Comparison of ENCODE assay signal across 21 cellular contexts in the genomic region with DNA sequence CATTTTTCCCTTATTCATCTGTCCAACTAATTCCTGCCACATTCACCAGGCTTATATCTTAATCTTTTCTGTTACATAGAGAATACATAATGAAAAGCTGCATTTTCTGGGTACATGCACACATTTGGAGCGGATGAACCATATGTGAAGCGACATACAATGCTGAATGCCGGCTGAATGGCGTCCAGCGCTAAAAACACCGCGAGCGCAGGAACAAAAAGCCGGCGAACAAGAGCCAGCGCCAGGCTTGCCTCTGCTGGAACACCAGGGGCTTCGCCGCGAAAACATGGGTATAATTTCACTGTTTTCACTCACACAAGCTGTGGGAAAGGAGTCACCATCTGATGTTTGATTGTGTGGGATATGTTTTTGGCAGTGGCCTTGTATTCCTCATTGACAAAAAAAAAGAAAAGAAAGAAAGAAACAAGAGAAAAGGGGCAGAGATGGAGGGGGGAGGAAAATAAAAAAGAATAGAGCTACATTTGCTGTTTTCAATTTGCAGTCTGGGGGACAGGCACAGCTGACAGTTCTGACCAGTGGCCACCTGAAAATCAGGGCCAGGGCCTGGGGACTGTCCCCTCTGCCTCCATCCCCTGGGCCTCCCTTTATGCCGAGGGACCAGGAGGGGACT.
A peak's percentile ranks its signal among the peaks of the same experiment; 100 is the strongest.
DNase-seq lines count a peak whose midpoint lies in the region; ATAC-seq, FAIRE-seq and TF ChIP-seq lines count a peak whose summit lies in the region.
"Had no signal": no experiment of that assay in that cellular context is flagged by ENCODE, and none has a peak within 500 bp of the region (broad histone marks: within the 10 kb centered on the region; RNA-seq: fewer than 3 reads in every experiment).

No MANE protein-coding gene starts in this region.

- H3K4me3 ChIP-seq in astrocyte (ENCODE audit: insufficient read depth, low read depth, low read length) (no peak overlapping the region), neuronal stem cell (ENCODE audit: low read length in 2 of 2) (peak overlapping the region in 1 of 2 donors; percentile 1), tibial nerve (no peak overlapping the region)
- H3K4me3 ChIP-seq: SJCRH30, suprapubic skin had no signal

- H3K23ac ChIP-seq in neuronal stem cell (ENCODE audit: low read depth, low read length, poor library complexity): no peak overlapping the region

- H3K4me1 Mint-ChIP-seq in astrocyte (ENCODE audit: low read depth, unreplicated experiment): no peaks in the 10 kb centered on the region
- H3K4me1 Mint-ChIP-seq: IgD-negative memory B cell; mesothelial cell of epicardium; naive B cell; stimulated activated memory B cell treated with anti-CD40 and anti-IgM and Interleukin-4, amounts not matched to agents 10 μg/mL and 1 μg/mL and 100 μg/mL, for 72 hours had no signal

- peak overlapping the region; percentile 15 for H2AK5ac ChIP-seq in neuronal stem cell (ENCODE audit: low read depth, low read length)

- H4K20me1 ChIP-seq in astrocyte (ENCODE audit: insufficient read depth, low read length): no peaks in the 10 kb centered on the region

- no peaks in the 10 kb centered on the region for H3K36me3 Mint-ChIP-seq in astrocyte (ENCODE audit: low read depth, unreplicated experiment)
- H3K36me3 Mint-ChIP-seq: IgD-negative memory B cell; mesothelial cell of epicardium; stimulated activated memory B cell treated with anti-CD40 and anti-IgM and Interleukin-4, amounts not matched to agents 10 μg/mL and 1 μg/mL and 100 μg/mL, for 72 hours had no signal

- ATAC-seq in GM21723 (IDR thresholded peaks at IDR 0.05; ENCODE audit: unreplicated experiment) (no peak), SK-N-SH treated with all-trans-retinoic acid at 6 μM for 48 hours (no peak)
- ATAC-seq: stimulated activated memory B cell treated with anti-CD40 and anti-IgM and Interleukin-4, amounts not matched to agents 10 μg/mL and 1 μg/mL and 100 μg/mL, for 72 hours had no signal

- no peak overlapping the region for H4K91ac ChIP-seq in neuronal stem cell (ENCODE audit: low read depth, low read length, poor library complexity)

- H3K9ac ChIP-seq in astrocyte (ENCODE audit: low read length) (no peak overlapping the region), neuronal stem cell (ENCODE audit: low read depth, low read length, poor library complexity) (no peak overlapping the region)

- no peak overlapping the region for H2BK5ac ChIP-seq in neuronal stem cell (ENCODE audit: low read length)

- no peaks in the 10 kb centered on the region for H3K9me3 Mint-ChIP-seq in astrocyte (ENCODE audit: unreplicated experiment)
- H3K9me3 Mint-ChIP-seq: IgD-negative memory B cell; mesothelial cell of epicardium; naive B cell; stimulated activated memory B cell treated with anti-CD40 and anti-IgM and Interleukin-4, amounts not matched to agents 10 μg/mL and 1 μg/mL and 100 μg/mL, for 72 hours had no signal

- H3K27ac ChIP-seq in astrocyte (ENCODE audit: low read depth, low read length) (no peak overlapping the region), neuronal stem cell (replicated peaks; ENCODE audit: low read length) (peak overlapping the region; percentile 59), tibial nerve (no peak overlapping the region)
- H3K27ac ChIP-seq: epithelial cell of prostate, SJCRH30, suprapubic skin had no signal

- H3K4me3 Mint-ChIP-seq in astrocyte (ENCODE audit: unreplicated experiment): no peak overlapping the region
- H3K4me3 Mint-ChIP-seq: IgD-negative memory B cell; mesothelial cell of epicardium; naive B cell; stimulated activated memory B cell treated with anti-CD40 and anti-IgM and Interleukin-4, amounts not matched to agents 10 μg/mL and 1 μg/mL and 100 μg/mL, for 72 hours had no signal

- no peak for TF ChIP-seq POLR2A in tibial nerve (IDR thresholded peaks at IDR 0.05)

- H3K36me3 ChIP-seq in astrocyte (ENCODE audit: insufficient read depth, low read length): no peaks in the 10 kb centered on the region
- H3K36me3 ChIP-seq in neuronal stem cell (replicated peaks in 1 of 2; ENCODE audit: control insufficient read depth in 2 of 2, insufficient read depth in 2 of 2, low read length in 2 of 2): no peaks in the 10 kb centered on the region
- no peaks in the 10 kb centered on the region for H3K36me3 ChIP-seq in tibial nerve
- H3K36me3 ChIP-seq: SJCRH30, suprapubic skin had no signal

- H3K9me3 ChIP-seq in astrocyte (ENCODE audit: insufficient read depth, low read depth, low read length) (no peaks in the 10 kb centered on the region), neuronal stem cell (replicated peaks in 1 of 2; ENCODE audit: control insufficient read depth in 2 of 2, insufficient read depth in 1 of 2, low read depth in 1 of 2, low read length in 2 of 2) (no peaks in the 10 kb centered on the region), tibial nerve (no peaks in the 10 kb centered on the region)
- H3K9me3 ChIP-seq: SJCRH30, suprapubic skin had no signal

- no peak for TF ChIP-seq EP300 in tibial nerve (IDR thresholded peaks at IDR 0.05)

- no peak overlapping the region for H3K14ac ChIP-seq in neuronal stem cell (ENCODE audit: low read length)

- H3K18ac ChIP-seq in neuronal stem cell (ENCODE audit: low read length): peak overlapping the region; percentile 54

- H3K4ac ChIP-seq in neuronal stem cell (ENCODE audit: low read length): no peak overlapping the region

- intact Hi-C loops in head of caudate nucleus (cut with DNase I): no loop called here

- H3K4me1 ChIP-seq in astrocyte (ENCODE audit: insufficient read depth, low read length) (no peaks in the 10 kb centered on the region), neuronal stem cell (ENCODE audit: control insufficient read depth in 2 of 2, insufficient read depth in 1 of 2, low read depth in 1 of 2, low read length in 2 of 2) (peaks cover 11 to 33% of the 10 kb centered on the region in 2 donors), tibial nerve (no peaks in the 10 kb centered on the region)
- H3K4me1 ChIP-seq: suprapubic skin had no signal

- H2BK120ac ChIP-seq in neuronal stem cell (ENCODE audit: low read depth, low read length): no peak overlapping the region

- peak overlapping the region; percentile 5 for H2AFZ ChIP-seq in astrocyte (ENCODE audit: low read depth, low read length)
- H2AFZ ChIP-seq in neuronal stem cell (ENCODE audit: low read length): peak overlapping the region; percentile 46

- DNase-seq in Daoy (ENCODE audit: low read depth) (peak; percentile 39), astrocyte (ENCODE audit: low read depth) (no peak), head of caudate nucleus (peak in 25 of 42 donors; percentile 10 to 78 (median 38)), neuronal stem cell (ENCODE audit: low spot score) (peak; percentile 59), tibial nerve (ENCODE audit: low spot score in 2 of 2) (no peak)
- no peak for DNase-seq in activated CD4-positive, alpha-beta T cell treated with anti-CD3 and anti-CD28 coated beads for 4 hours
- DNase-seq: activated CD4-positive, CD25-positive, alpha-beta regulatory T cell; activated naive CD4-positive, alpha-beta T cell treated with Interleukin-2 at 50 U/mL for 16 hours; DMS79 treated with DMSO at 0.1 percent for 48 hours; naive B cell; NCI-H510A; SJCRH30 had no signal

- H3K4me2 ChIP-seq in astrocyte (ENCODE audit: low read length): peak overlapping the region; percentile 55
- H3K4me2 ChIP-seq in neuronal stem cell (ENCODE audit: insufficient read depth, low read length, poor library complexity, severe bottlenecking): no peak overlapping the region

- no peaks in the 10 kb centered on the region for H3K79me1 ChIP-seq in neuronal stem cell (ENCODE audit: low read depth, low read length)

- H2BK12ac ChIP-seq in neuronal stem cell (ENCODE audit: low read length): no peak overlapping the region

- H2BK15ac ChIP-seq in neuronal stem cell (ENCODE audit: low read length): no peak overlapping the region

- peaks cover 76% of the 10 kb centered on the region for H3K27me3 ChIP-seq in astrocyte (ENCODE audit: insufficient read depth, low read length)
- H3K27me3 ChIP-seq in neuronal stem cell (ENCODE audit: control insufficient read depth in 3 of 3, insufficient read depth in 3 of 3, low read depth in 1 of 3, low read length in 3 of 3): peaks cover 0 to 70% (median 0%) of the 10 kb centered on the region in 3 experiments
- peaks cover 0 to 50% of the 10 kb centered on the region in 2 donors for H3K27me3 ChIP-seq in tibial nerve

- H3K27ac Mint-ChIP-seq in astrocyte (ENCODE audit: unreplicated experiment): no peak overlapping the region
- H3K27ac Mint-ChIP-seq: IgD-negative memory B cell; mesothelial cell of epicardium; naive B cell; stimulated activated memory B cell treated with anti-CD40 and anti-IgM and Interleukin-4, amounts not matched to agents 10 μg/mL and 1 μg/mL and 100 μg/mL, for 72 hours had no signal

- TF ChIP-seq CTCF in astrocyte (IDR thresholded peaks at IDR 0.05; ENCODE audit: insufficient read depth, low read depth, low read length): no peak
- TF ChIP-seq CTCF in tibial nerve (IDR thresholded peaks at IDR 0.05): no peak

- FAIRE-seq in astrocyte (lab: Jason Lieb, UNC): no peak
- FAIRE-seq: islet of Langerhans, urothelium cell line had no signal

- no CpG with 5 or more reads among the region's 15 CpGs for WGBS in neuronal stem cell (ENCODE audit: extremely low coverage in 2 of 2, insufficient read length in 2 of 2, insufficient replicate concordance in 1 of 2), 2 donors
- WGBS in tibial nerve, 2 donors: 54 to 66% methylated on average over 15 of the region's 15 CpGs

- H3K27me3 Mint-ChIP-seq in astrocyte (ENCODE audit: low read depth, unreplicated experiment): peaks cover 28% of the 10 kb centered on the region

- H3K79me2 ChIP-seq in astrocyte (ENCODE audit: insufficient read depth, low read length): no peaks in the 10 kb centered on the region

- H4K8ac ChIP-seq in neuronal stem cell (ENCODE audit: low read depth, low read length): no peak overlapping the region

TF ChIP-seq in SK-N-SH treated with all-trans-retinoic acid at 6 μM for 48 hours, 23 proteins besides CTCF, POLR2A, EP300 and RAD21:
- TF ChIP-seq ISL1 (CRISPR knock-in tag; IDR thresholded peaks at IDR 0.05): no peak

Comparison
In these comparisons a context has a peak if more than half of its experiments do, and no peak if none do; other contexts are left out.
1. DNase-seq: peak in Daoy (single experiment), head of caudate nucleus (25 of 42) and neuronal stem cell (single experiment); none in astrocyte (single experiment), activated CD4-positive, alpha-beta T cell treated with anti-CD3 and anti-CD28 coated beads for 4 hours (0 of 2) and tibial nerve (0 of 2).